ENCODE assay signal across 1 cellular context in the genomic region with DNA sequence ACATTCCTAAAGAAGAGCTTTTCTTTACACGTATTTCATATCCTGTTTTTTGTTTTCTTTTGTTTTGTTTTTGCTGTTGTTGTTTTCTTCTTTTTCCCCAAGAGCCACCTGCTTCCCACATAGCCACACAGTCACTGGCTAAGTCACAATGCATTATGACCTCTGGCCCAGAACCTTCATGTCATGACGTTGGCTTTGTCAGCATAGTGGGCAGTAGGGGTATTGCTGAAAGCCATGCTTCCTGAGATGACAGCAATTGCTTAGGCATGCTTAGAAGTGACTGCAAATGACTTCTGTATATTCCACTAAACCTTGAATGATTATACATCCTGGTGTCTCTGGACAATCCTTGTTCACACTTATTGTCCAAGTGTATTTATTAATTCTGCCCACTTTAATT.
TF ChIP-seq lines count a peak whose summit lies in the region.

No MANE protein-coding gene starts in this region.

TF ChIP-seq in GM23338, 12 proteins besides CTCF, POLR2A, EP300 and RAD21 (continued from another document):
- TF ChIP-seq, protein P1, sequence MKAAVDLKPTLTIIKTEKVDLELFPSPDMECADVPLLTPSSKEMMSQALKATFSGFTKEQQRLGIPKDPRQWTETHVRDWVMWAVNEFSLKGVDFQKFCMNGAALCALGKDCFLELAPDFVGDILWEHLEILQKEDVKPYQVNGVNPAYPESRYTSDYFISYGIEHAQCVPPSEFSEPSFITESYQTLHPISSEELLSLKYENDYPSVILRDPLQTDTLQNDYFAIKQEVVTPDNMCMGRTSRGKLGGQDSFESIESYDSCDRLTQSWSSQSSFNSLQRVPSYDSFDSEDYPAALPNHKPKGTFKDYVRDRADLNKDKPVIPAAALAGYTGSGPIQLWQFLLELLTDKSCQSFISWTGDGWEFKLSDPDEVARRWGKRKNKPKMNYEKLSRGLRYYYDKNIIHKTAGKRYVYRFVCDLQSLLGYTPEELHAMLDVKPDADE (IDR thresholded peaks at IDR 0.05) = no peak
- TF ChIP-seq, protein P2, sequence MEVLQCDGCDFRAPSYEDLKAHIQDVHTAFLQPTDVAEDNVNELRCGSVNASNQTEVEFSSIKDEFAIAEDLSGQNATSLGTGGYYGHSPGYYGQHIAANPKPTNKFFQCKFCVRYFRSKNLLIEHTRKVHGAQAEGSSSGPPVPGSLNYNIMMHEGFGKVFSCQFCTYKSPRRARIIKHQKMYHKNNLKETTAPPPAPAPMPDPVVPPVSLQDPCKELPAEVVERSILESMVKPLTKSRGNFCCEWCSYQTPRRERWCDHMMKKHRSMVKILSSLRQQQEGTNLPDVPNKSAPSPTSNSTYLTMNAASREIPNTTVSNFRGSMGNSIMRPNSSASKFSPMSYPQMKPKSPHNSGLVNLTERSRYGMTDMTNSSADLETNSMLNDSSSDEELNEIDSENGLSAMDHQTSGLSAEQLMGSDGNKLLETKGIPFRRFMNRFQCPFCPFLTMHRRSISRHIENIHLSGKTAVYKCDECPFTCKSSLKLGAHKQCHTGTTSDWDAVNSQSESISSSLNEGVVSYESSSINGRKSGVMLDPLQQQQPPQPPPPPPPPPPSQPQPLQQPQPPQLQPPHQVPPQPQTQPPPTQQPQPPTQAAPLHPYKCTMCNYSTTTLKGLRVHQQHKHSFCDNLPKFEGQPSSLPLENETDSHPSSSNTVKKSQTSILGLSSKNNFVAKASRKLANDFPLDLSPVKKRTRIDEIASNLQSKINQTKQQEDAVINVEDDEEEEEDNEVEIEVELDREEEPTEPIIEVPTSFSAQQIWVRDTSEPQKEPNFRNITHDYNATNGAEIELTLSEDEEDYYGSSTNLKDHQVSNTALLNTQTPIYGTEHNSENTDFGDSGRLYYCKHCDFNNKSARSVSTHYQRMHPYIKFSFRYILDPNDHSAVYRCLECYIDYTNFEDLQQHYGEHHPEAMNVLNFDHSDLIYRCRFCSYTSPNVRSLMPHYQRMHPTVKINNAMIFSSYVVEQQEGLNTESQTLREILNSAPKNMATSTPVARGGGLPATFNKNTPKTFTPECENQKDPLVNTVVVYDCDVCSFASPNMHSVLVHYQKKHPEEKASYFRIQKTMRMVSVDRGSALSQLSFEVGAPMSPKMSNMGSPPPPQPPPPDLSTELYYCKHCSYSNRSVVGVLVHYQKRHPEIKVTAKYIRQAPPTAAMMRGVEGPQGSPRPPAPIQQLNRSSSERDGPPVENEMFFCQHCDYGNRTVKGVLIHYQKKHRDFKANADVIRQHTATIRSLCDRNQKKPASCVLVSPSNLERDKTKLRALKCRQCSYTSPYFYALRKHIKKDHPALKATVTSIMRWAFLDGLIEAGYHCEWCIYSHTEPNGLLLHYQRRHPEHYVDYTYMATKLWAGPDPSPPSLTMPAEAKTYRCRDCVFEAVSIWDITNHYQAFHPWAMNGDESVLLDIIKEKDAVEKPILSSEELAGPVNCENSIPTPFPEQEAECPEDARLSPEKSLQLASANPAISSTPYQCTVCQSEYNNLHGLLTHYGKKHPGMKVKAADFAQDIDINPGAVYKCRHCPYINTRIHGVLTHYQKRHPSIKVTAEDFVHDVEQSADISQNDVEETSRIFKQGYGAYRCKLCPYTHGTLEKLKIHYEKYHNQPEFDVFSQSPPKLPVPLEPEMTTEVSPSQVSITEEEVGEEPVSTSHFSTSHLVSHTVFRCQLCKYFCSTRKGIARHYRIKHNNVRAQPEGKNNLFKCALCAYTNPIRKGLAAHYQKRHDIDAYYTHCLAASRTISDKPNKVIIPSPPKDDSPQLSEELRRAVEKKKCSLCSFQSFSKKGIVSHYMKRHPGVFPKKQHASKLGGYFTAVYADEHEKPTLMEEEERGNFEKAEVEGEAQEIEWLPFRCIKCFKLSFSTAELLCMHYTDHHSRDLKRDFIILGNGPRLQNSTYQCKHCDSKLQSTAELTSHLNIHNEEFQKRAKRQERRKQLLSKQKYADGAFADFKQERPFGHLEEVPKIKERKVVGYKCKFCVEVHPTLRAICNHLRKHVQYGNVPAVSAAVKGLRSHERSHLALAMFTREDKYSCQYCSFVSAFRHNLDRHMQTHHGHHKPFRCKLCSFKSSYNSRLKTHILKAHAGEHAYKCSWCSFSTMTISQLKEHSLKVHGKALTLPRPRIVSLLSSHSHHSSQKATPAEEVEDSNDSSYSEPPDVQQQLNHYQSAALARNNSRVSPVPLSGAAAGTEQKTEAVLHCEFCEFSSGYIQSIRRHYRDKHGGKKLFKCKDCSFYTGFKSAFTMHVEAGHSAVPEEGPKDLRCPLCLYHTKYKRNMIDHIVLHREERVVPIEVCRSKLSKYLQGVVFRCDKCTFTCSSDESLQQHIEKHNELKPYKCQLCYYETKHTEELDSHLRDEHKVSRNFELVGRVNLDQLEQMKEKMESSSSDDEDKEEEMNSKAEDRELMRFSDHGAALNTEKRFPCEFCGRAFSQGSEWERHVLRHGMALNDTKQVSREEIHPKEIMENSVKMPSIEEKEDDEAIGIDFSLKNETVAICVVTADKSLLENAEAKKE (CRISPR knock-in tag; IDR thresholded peaks at IDR 0.05) = no peak
- TF ChIP-seq EZH2phosphoT487 (IDR thresholded peaks at IDR 0.05; ENCODE audit: unreplicated experiment) = no peak
- TF ChIP-seq EZH2 (IDR thresholded peaks at IDR 0.05; ENCODE audit: low read depth, unreplicated experiment) = no peak
- TF ChIP-seq, protein P3, sequence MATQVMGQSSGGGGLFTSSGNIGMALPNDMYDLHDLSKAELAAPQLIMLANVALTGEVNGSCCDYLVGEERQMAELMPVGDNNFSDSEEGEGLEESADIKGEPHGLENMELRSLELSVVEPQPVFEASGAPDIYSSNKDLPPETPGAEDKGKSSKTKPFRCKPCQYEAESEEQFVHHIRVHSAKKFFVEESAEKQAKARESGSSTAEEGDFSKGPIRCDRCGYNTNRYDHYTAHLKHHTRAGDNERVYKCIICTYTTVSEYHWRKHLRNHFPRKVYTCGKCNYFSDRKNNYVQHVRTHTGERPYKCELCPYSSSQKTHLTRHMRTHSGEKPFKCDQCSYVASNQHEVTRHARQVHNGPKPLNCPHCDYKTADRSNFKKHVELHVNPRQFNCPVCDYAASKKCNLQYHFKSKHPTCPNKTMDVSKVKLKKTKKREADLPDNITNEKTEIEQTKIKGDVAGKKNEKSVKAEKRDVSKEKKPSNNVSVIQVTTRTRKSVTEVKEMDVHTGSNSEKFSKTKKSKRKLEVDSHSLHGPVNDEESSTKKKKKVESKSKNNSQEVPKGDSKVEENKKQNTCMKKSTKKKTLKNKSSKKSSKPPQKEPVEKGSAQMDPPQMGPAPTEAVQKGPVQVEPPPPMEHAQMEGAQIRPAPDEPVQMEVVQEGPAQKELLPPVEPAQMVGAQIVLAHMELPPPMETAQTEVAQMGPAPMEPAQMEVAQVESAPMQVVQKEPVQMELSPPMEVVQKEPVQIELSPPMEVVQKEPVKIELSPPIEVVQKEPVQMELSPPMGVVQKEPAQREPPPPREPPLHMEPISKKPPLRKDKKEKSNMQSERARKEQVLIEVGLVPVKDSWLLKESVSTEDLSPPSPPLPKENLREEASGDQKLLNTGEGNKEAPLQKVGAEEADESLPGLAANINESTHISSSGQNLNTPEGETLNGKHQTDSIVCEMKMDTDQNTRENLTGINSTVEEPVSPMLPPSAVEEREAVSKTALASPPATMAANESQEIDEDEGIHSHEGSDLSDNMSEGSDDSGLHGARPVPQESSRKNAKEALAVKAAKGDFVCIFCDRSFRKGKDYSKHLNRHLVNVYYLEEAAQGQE (IDR thresholded peaks at IDR 0.05; ENCODE audit: unreplicated experiment) = no peak
- no peak for TF ChIP-seq ZNF331 (CRISPR knock-in tag; IDR thresholded peaks at IDR 0.05; ENCODE audit: low read depth)
TF ChIP-seq in GM23338: peak in this region for 0.
